Comparison of ENCODE assay signal across 13 cellular contexts in genomic region chr21:44329086-44329889, GRCh38. TPM values are rescaled to one million over a fixed set of nuclear protein-coding genes. Genes with fewer than 3 reads are reported as not detected.
DNase-seq lines count a peak whose midpoint lies in the region; ATAC-seq and TF ChIP-seq lines count a peak whose summit lies in the region.
"Had no signal": no experiment of that assay in that cellular context is flagged by ENCODE, and none has a peak within 500 bp of the region (broad histone marks: within the 10 kb centered on the region; RNA-seq: fewer than 3 reads in every experiment).

No MANE protein-coding gene starts in this region.

- 74 to 84% methylated on average over 13 to 26 of the region's 26 CpGs for WGBS in tibial nerve, 2 donors

- H3K4me2 ChIP-seq in BLaER1 (peak overlapping the region; percentile 26), DND-41 (ENCODE audit: insufficient read depth, low read length) (no peak overlapping the region)

- TF ChIP-seq CTCF in DND-41 (IDR thresholded peaks at IDR 0.05; ENCODE audit: borderline replicate concordance, extremely low read depth, low read length, poor library complexity, severe bottlenecking) = no peak
- no peak for TF ChIP-seq CTCF in RWPE1 (conservative IDR thresholded peaks at IDR 0.05; ENCODE audit: low read depth)
- no peak for TF ChIP-seq CTCF in tibial nerve (IDR thresholded peaks at IDR 0.05)

- H3K4me3 Mint-ChIP-seq in memory B cell = no peak overlapping the region

- H3K79me2 ChIP-seq in DND-41 (ENCODE audit: insufficient read depth, low read length) = no peaks in the 10 kb centered on the region

- no peak for TF ChIP-seq POLR2A in tibial nerve (IDR thresholded peaks at IDR 0.05)

- no peaks in the 10 kb centered on the region for H3K9me3 Mint-ChIP-seq in memory B cell

- H4K20me1 ChIP-seq in BLaER1 = peaks cover 96% of the 10 kb centered on the region
- H4K20me1 ChIP-seq in DND-41 (ENCODE audit: insufficient read depth, low read length) = peaks cover 35% of the 10 kb centered on the region

- peaks cover 2% of the 10 kb centered on the region for H3K36me3 Mint-ChIP-seq in memory B cell

- H3K9ac ChIP-seq in BLaER1 (0 out of 2 replicates have a peak overlapping the region, but pooled peaks have one; percentile 29), DND-41 (ENCODE audit: low read depth, low read length) (no peak overlapping the region)

- peaks cover 85% of the 10 kb centered on the region for H3K4me1 ChIP-seq in BLaER1
- no peaks in the 10 kb centered on the region for H3K4me1 ChIP-seq in DND-41 (ENCODE audit: insufficient read depth, low read length)
- peaks cover 0 to 16% (median 0%) of the 10 kb centered on the region in 4 donors for H3K4me1 ChIP-seq in tibial nerve
- H3K4me1 ChIP-seq: stomach had no signal

- H3K4me3 ChIP-seq in BLaER1 (no peak overlapping the region), DND-41 (ENCODE audit: low read depth in 1 of 2, low read length in 2 of 2) (no peak overlapping the region), tibial nerve (no peak overlapping the region)
- H3K4me3 ChIP-seq: stomach had no signal

- no peak for DNase-seq in DND-41
- no peak for DNase-seq in RWPE1 (ENCODE audit: low spot score)
- DNase-seq in memory B cell (ENCODE audit: low spot score in 2 of 2) = no peak
- DNase-seq in tibial nerve (ENCODE audit: low spot score in 2 of 2) = no peak
- DNase-seq in activated effector memory CD4-positive, alpha-beta T cell treated with anti-CD3 and anti-CD28 coated beads, Interleukin-2, amount 50 U/mL, for 16 hours = no peak
- DNase-seq: Calu3; erythroblast; mesendoderm; stimulated activated CD4-positive, alpha-beta T cell treated with anti-CD3 and anti-CD28 coated beads, Interleukin-4, amount 100 ng/mL, for 4 hours; stomach had no signal

- no peaks in the 10 kb centered on the region for H3K27me3 Mint-ChIP-seq in memory B cell

- CTCF ChIA-PET in RWPE1 (lab: Yijun Ruan, JAX) = interaction anchor here (0.5 to 0.6 kb wide), 4 partner anchors 16 to 629 kb away, joined by 3 read pairs; no protein-coding TSS in a partner anchor

- ATAC-seq in DND-41 (ENCODE audit: insufficient read depth, low read depth) (0 out of 3 replicates have a peak, but pooled peaks have one; percentile 1), memory B cell (ENCODE audit: low read depth) (no peak), GM19397 (IDR thresholded peaks at IDR 0.05; ENCODE audit: unreplicated experiment) (no peak)

- H3K9me3 ChIP-seq in BLaER1 (no peaks in the 10 kb centered on the region), DND-41 (ENCODE audit: insufficient read depth, low read length, severe bottlenecking) (no peaks in the 10 kb centered on the region), tibial nerve (no peaks in the 10 kb centered on the region)
- H3K9me3 ChIP-seq: stomach had no signal

- H2AFZ ChIP-seq in DND-41 (ENCODE audit: low read depth, low read length) = no peak overlapping the region

- POLR2A ChIA-PET in RWPE1 (lab: Yijun Ruan, JAX; ENCODE audit: low non-redundant PET) = no interaction called here

- H3K27me3 ChIP-seq in BLaER1 (no peaks in the 10 kb centered on the region), DND-41 (ENCODE audit: insufficient read depth, low read length, poor library complexity) (no peaks in the 10 kb centered on the region), tibial nerve (no peaks in the 10 kb centered on the region)
- H3K27me3 ChIP-seq: stomach had no signal

- H3K27ac ChIP-seq in BLaER1 (0 out of 2 replicates have a peak overlapping the region, but pooled peaks have one; percentile 2), DND-41 (ENCODE audit: low read length) (no peak overlapping the region), RWPE1 (0 out of 2 replicates have a peak overlapping the region, but pooled peaks have one; percentile 3), tibial nerve (peak overlapping the region in 2 of 4 donors; percentile 64 to 74)
- H3K27ac ChIP-seq: stomach had no signal

- peaks cover 3% of the 10 kb centered on the region for H3K4me1 Mint-ChIP-seq in memory B cell

- TF ChIP-seq EP300 in tibial nerve (IDR thresholded peaks at IDR 0.05) = no peak

- H3K27ac Mint-ChIP-seq in memory B cell = peak overlapping the region; percentile 31

- H3K36me3 ChIP-seq in BLaER1 (peaks cover 55% of the 10 kb centered on the region), DND-41 (ENCODE audit: insufficient read depth, low read length) (peaks cover 58% of the 10 kb centered on the region), tibial nerve (peaks cover 4 to 85% (median 15%) of the 10 kb centered on the region in 3 donors)

RNA-seq across cellular contexts. Expression of gene CFAP410, which starts 9.9 kb away (rescaled TPM):
- 10 to 100 TPM; 38.0 to 69.8 (median 61.2) TPM for total RNA-seq in tibial nerve

RNA-seq across cellular contexts. Expression of gene TRPM2, which starts 24.1 kb away (rescaled TPM):
- total RNA-seq in tibial nerve = 10 to 100 TPM in 1 of 4 donors, 1 to 10 TPM in 3; 4.9 to 10.3 (median 7.8) TPM
- total RNA-seq: Calu3 had no signal

RNA-seq across cellular contexts. Expression of gene PFKL, which starts 29.4 kb away (rescaled TPM):
- 100 to 1,000 TPM in 3 of 4 donors, 10 to 100 TPM in 1; 94.6 to 155 (median 141) TPM for total RNA-seq in tibial nerve

RNA-seq across cellular contexts. Expression of gene AIRE, which starts 43.6 kb away (rescaled TPM):
- under 1 TPM in 1 of 4 donors, not detected in 3; 0.30 TPM for total RNA-seq in tibial nerve
- total RNA-seq: Calu3, posterior vena cava had no signal
